Comparison of ENCODE assay signal across 2 cellular contexts in genomic region chr20:17678886-17679285, GRCh38.
TF ChIP-seq lines count a peak whose summit lies in the region.

No MANE protein-coding gene starts in this region.

TF ChIP-seq in A549, 52 proteins besides CTCF, POLR2A, EP300 and RAD21:
- TF ChIP-seq CBX8 (IDR thresholded peaks at IDR 0.05) (no peak), USF2 (IDR thresholded peaks at IDR 0.05) (no peak), TFCP2L1 (CRISPR knock-in tag; IDR thresholded peaks at IDR 0.05) (no peak), CHD4 (IDR thresholded peaks at IDR 0.05; ENCODE audit: borderline replicate concordance) (no peak), MAZ (IDR thresholded peaks at IDR 0.05; ENCODE audit: borderline replicate concordance, low read depth, low read length) (no peak), JUN (IDR thresholded peaks at IDR 0.05) (no peak)

TF ChIP-seq in IMR-90, 13 proteins besides CTCF, POLR2A, EP300 and RAD21:
- TF ChIP-seq FOS (IDR thresholded peaks at IDR 0.05; ENCODE audit: low read depth, low read length) (no peak), MXI1 (IDR thresholded peaks at IDR 0.05; ENCODE audit: borderline replicate concordance, low read depth, low read length) (no peak), NFE2L2 (IDR thresholded peaks at IDR 0.05; ENCODE audit: low read depth, low read length) (no peak), ELK1 (IDR thresholded peaks at IDR 0.05; ENCODE audit: borderline replicate concordance, low read depth, low read length) (no peak), MAFK (IDR thresholded peaks at IDR 0.05; ENCODE audit: low read depth, low read length) (no peak), SMC3 (IDR thresholded peaks at IDR 0.05; ENCODE audit: low read depth, low read length) (no peak), CHD1 (IDR thresholded peaks at IDR 0.05; ENCODE audit: low read depth, low read length) (no peak), RFX5 (IDR thresholded peaks at IDR 0.05; ENCODE audit: low read depth, low read length) (no peak), BHLHE40 (IDR thresholded peaks at IDR 0.05; ENCODE audit: low read depth, low read length) (no peak), MAZ (IDR thresholded peaks at IDR 0.05; ENCODE audit: borderline replicate concordance, low read depth, low read length) (no peak), RCOR1 (IDR thresholded peaks at IDR 0.05; ENCODE audit: insufficient replicate concordance, low read length) (no peak), CEBPB (IDR thresholded peaks at IDR 0.05; ENCODE audit: low read depth, low read length) (no peak), USF2 (IDR thresholded peaks at IDR 0.05; ENCODE audit: low read depth, low read length) (no peak)
